23 cellular contexts compared by ENCODE assay signal in the genomic region with DNA sequence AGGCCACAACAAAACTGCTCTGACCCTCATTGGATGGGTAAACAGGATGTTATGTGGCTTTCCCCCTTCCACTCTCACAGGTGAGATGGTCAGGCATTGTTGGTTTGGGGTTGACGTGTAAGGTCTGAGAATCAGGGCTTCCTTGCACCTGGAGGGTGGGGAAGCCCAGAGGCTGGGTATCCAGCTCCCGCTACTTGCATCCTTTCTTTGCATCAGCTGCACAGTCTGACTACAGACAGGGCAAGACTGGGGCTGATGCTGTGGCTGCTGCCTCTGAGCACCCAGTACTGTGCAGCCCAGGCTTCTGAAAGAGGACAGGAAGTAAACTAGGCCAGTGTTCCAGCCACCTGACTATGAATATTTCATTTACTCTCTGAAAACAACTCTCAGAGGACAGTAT.
A peak's percentile ranks its signal among the peaks of the same experiment; 100 is the strongest.
DNase-seq lines count a peak whose midpoint lies in the region; ATAC-seq and TF ChIP-seq lines count a peak whose summit lies in the region.
"Had no signal": no experiment of that assay in that cellular context is flagged by ENCODE, and none has a peak within 500 bp of the region (broad histone marks: within the 10 kb centered on the region; RNA-seq: fewer than 3 reads in every experiment).

No MANE protein-coding gene starts in this region.

- no peak overlapping the region for H3K27ac Mint-ChIP-seq in stimulated activated memory B cell treated with anti-CD40 and anti-IgM and Interleukin-4, amounts not matched to agents 10 μg/mL and 1 μg/mL and 100 μg/mL, for 72 hours
- H3K27ac Mint-ChIP-seq: B cell, natural killer cell had no signal

- H3K4me3 Mint-ChIP-seq in stimulated activated memory B cell treated with anti-CD40 and anti-IgM and Interleukin-4, amounts not matched to agents 10 μg/mL and 1 μg/mL and 100 μg/mL, for 72 hours: no peak overlapping the region
- H3K4me3 Mint-ChIP-seq: B cell, natural killer cell had no signal

- peaks cover 9% of the 10 kb centered on the region for H3K27me3 Mint-ChIP-seq in stimulated activated memory B cell treated with anti-CD40 and anti-IgM and Interleukin-4, amounts not matched to agents 10 μg/mL and 1 μg/mL and 100 μg/mL, for 72 hours

- no peaks in the 10 kb centered on the region for H3K36me3 Mint-ChIP-seq in stimulated activated memory B cell treated with anti-CD40 and anti-IgM and Interleukin-4, amounts not matched to agents 10 μg/mL and 1 μg/mL and 100 μg/mL, for 72 hours
- H3K36me3 Mint-ChIP-seq: natural killer cell had no signal

- TF ChIP-seq CTCF in GM10266 (IDR thresholded peaks at IDR 0.05; ENCODE audit: control insufficient read depth, insufficient read depth, low read depth, missing control alignments): no peak

- peaks cover 6% of the 10 kb centered on the region for H3K9me3 Mint-ChIP-seq in stimulated activated memory B cell treated with anti-CD40 and anti-IgM and Interleukin-4, amounts not matched to agents 10 μg/mL and 1 μg/mL and 100 μg/mL, for 72 hours
- H3K9me3 Mint-ChIP-seq: natural killer cell had no signal

- DNase-seq in islet precursor cell (no peak), GM10266 (ENCODE audit: extremely low spot score) (no peak), NCI-H1092 treated with DMSO at 0.1 percent for 48 hours (lab: John Stamatoyannopoulos, UW) (no peak)
- DNase-seq: activated CD4-positive, alpha-beta T cell treated with anti-CD3 and anti-CD28 coated beads, Interleukin-2, amount 50 U/mL, for 48 hours; activated naive CD4-positive, alpha-beta T cell treated with Interleukin-2 at 50 U/mL for 16 hours; activated T-cell treated with anti-CD3 and anti-CD28 coated beads for 4 hours; amygdala; EL; foreskin melanocyte; HCEC 1CT; kidney glomerular epithelial cell; natural killer cell; NCI-H1417 treated with DMSO at 0.1 percent for 48 hours; NCI-H2227 treated with DMSO at 0.1 percent for 48 hours; stimulated activated CD4-positive, alpha-beta T cell treated with anti-CD3 and anti-CD28 coated beads, Interleukin-2, amount 100 ng/mL, for 24 hours; T-helper 2 cell; upper lobe of left lung had no signal

- ATAC-seq in GM19025 (IDR thresholded peaks at IDR 0.05; ENCODE audit: low read depth, unreplicated experiment) (peak; percentile 79), GM21723 (IDR thresholded peaks at IDR 0.05; ENCODE audit: unreplicated experiment) (peak; percentile 85), HG03354 (IDR thresholded peaks at IDR 0.05; ENCODE audit: poor library complexity, severe bottlenecking, unreplicated experiment) (peak; percentile 86), HG03439 (IDR thresholded peaks at IDR 0.05; ENCODE audit: unreplicated experiment) (no peak)
- ATAC-seq in stimulated activated memory B cell treated with anti-CD40 and anti-IgM and Interleukin-4, amounts not matched to agents 10 μg/mL and 1 μg/mL and 100 μg/mL, for 72 hours: peak; percentile 82

- peaks cover 20% of the 10 kb centered on the region for H3K4me1 Mint-ChIP-seq in stimulated activated memory B cell treated with anti-CD40 and anti-IgM and Interleukin-4, amounts not matched to agents 10 μg/mL and 1 μg/mL and 100 μg/mL, for 72 hours
- H3K4me1 Mint-ChIP-seq: natural killer cell had no signal
